Comparison of ENCODE assay signal across 25 cellular contexts in the genomic region with DNA sequence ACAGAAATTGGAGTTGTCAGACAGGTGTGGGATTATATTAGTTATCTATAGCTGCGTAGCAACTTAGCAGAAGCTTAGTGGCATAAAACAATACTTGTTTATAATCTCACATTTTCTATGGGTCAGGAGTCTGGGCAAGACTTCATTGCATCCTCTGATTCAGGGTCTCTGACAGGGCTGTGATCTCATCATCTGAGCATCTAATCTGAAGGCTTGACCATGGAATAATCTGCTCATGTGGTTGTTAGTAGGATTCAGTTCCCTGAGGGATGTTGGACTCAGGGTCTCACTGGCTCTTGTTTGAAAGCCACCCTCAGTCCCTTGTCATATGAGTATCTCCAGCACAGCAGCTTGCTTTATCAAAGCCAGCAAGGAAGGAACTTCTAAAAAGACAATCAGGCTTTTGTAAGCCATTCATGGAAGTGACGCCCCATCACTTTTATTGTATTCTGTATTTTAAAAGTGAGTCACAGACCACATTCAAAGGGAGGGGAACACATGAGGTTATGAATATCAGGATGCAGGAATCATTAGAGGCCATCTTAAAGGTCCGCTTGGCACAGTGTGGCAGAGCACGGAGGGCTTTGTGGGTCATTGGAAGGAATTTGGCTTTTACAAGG. TPM values are rescaled to one million over a fixed set of nuclear protein-coding genes. Genes with fewer than 3 reads are reported as not detected.
DNase-seq lines count a peak whose midpoint lies in the region; ATAC-seq, FAIRE-seq and TF ChIP-seq lines count a peak whose summit lies in the region.
"Had no signal": no experiment of that assay in that cellular context is flagged by ENCODE, and none has a peak within 500 bp of the region (broad histone marks: within the 10 kb centered on the region; RNA-seq: fewer than 3 reads in every experiment).

No MANE protein-coding gene starts in this region.

- no peak for ATAC-seq in GM18873 (IDR thresholded peaks at IDR 0.05; ENCODE audit: low FRiP score, unreplicated experiment)
- ATAC-seq: activated CD4-positive, alpha-beta T cell treated with anti-CD3 and anti-CD28 coated beads for 36 hours; activated CD8-positive, alpha-beta memory T cell treated with anti-CD3 and anti-CD28 coated beads, Interleukin-2, amount 10 ng/mL, durations not matched to agents 7 days and 5 days; esophagus mucosa had no signal

- no peaks in the 10 kb centered on the region for H3K79me2 ChIP-seq in endothelial cell of umbilical vein (ENCODE audit: control insufficient read depth, insufficient read depth, low read length)

- no peak overlapping the region for H2BK12ac ChIP-seq in mesenchymal stem cell (ENCODE audit: low read length in 2 of 2)

- no peak overlapping the region for H3K23ac ChIP-seq in mesenchymal stem cell (ENCODE audit: low read length in 2 of 2)

- peak; percentile 43 for DNase-seq in Daoy (ENCODE audit: low read depth)
- peak; percentile 72 for DNase-seq in RPMI7951 (ENCODE audit: low read depth)
- peak; percentile 5 for DNase-seq in endothelial cell of umbilical vein (ENCODE audit: low read depth, low spot score)
- peak; percentile 1 for DNase-seq in mesenchymal stem cell
- DNase-seq in GM10248 (ENCODE audit: extremely low spot score), result no peak
- DNase-seq in activated CD8-positive, alpha-beta memory T cell treated with anti-CD3 and anti-CD28 coated beads for 24 hours, result no peak
- DNase-seq in thyroid gland, result no peak
- DNase-seq: activated CD4-positive, alpha-beta T cell treated with anti-CD3 and anti-CD28 coated beads for 36 hours; activated CD8-positive, alpha-beta memory T cell treated with anti-CD3 and anti-CD28 coated beads, Interleukin-2, amount 10 ng/mL, durations not matched to agents 7 days and 5 days; activated naive CD4-positive, alpha-beta T cell treated with anti-CD3 and anti-CD28 coated beads, Interleukin-2, amount 10 ng/mL, durations not matched to agents 7 days and 5 days; aorta; effector CD8-positive, alpha-beta T cell; left ventricle myocardium inferior; NCI-H1694 treated with DMSO at 0.1 percent for 48 hours; posterior cingulate gyrus; SW 1271 had no signal

- H2AK5ac ChIP-seq in mesenchymal stem cell (ENCODE audit: low read length, severe bottlenecking), result no peak overlapping the region

- H3K4me3 ChIP-seq in endothelial cell of umbilical vein (replicated peaks in 1 of 3; ENCODE audit: insufficient read depth in 1 of 3, low read depth in 1 of 3, low read length in 3 of 3), result no peak overlapping the region
- no peak overlapping the region for H3K4me3 ChIP-seq in mesenchymal stem cell (ENCODE audit: insufficient read depth in 1 of 2, low read depth in 1 of 2, low read length in 2 of 2)
- no peak overlapping the region for H3K4me3 ChIP-seq in thyroid gland (replicated peaks in 1 of 3)
- H3K4me3 ChIP-seq: HAP-1, left ventricle myocardium inferior had no signal

- H3K79me1 ChIP-seq in mesenchymal stem cell (replicated peaks; ENCODE audit: low read length, poor library complexity, severe bottlenecking), result no peaks in the 10 kb centered on the region

- H2AFZ ChIP-seq in endothelial cell of umbilical vein (ENCODE audit: low read depth, low read length) (no peak overlapping the region), mesenchymal stem cell (ENCODE audit: low read depth, low read length) (no peak overlapping the region)

- no peak overlapping the region for H3K27ac ChIP-seq in endothelial cell of umbilical vein (ENCODE audit: insufficient read depth, low read depth, low read length)
- no peak overlapping the region for H3K27ac ChIP-seq in mesenchymal stem cell (ENCODE audit: low read length, poor library complexity, severe bottlenecking)
- no peak overlapping the region for H3K27ac ChIP-seq in thyroid gland
- H3K27ac ChIP-seq: C4-2B, left ventricle myocardium inferior had no signal

- peaks cover 3% of the 10 kb centered on the region for H3K4me1 ChIP-seq in endothelial cell of umbilical vein (ENCODE audit: control insufficient read depth, extremely low read depth, insufficient read depth, low read length)
- no peaks in the 10 kb centered on the region for H3K4me1 ChIP-seq in mesenchymal stem cell (ENCODE audit: control insufficient read depth, insufficient read depth, low read depth, low read length)
- no peaks in the 10 kb centered on the region for H3K4me1 ChIP-seq in thyroid gland
- H3K4me1 ChIP-seq: HAP-1, left ventricle myocardium inferior had no signal

- no TSS peak for BruUV-seq in endothelial cell of umbilical vein (replicated peaks; lab: Mats Ljungman, UMichigan)

- TF ChIP-seq POLR2A in endothelial cell of umbilical vein (IDR thresholded peaks at IDR 0.05; ENCODE audit: low read depth, low read length) (no peak), thyroid gland (IDR thresholded peaks at IDR 0.05) (no peak)

- FAIRE-seq in endothelial cell of umbilical vein (lab: Jason Lieb, UNC), result no peak
- FAIRE-seq: D721Med had no signal

- H4K8ac ChIP-seq in mesenchymal stem cell (ENCODE audit: low read length), result no peak overlapping the region

- no peaks in the 10 kb centered on the region for H3K9me1 ChIP-seq in endothelial cell of umbilical vein (replicated peaks; ENCODE audit: control insufficient read depth, extremely low read depth, insufficient read depth, low read length)

- no peak for TF ChIP-seq CTCF in endothelial cell of umbilical vein (IDR thresholded peaks at IDR 0.05; ENCODE audit: extremely low read depth in 1 of 2, insufficient read depth in 1 of 2, low read depth in 1 of 2, low read length in 2 of 2)
- no peak for TF ChIP-seq CTCF in GM10248 (IDR thresholded peaks at IDR 0.05; ENCODE audit: control extremely low read depth, extremely low read depth, low read depth, missing control alignments)
- no peak for TF ChIP-seq CTCF in thyroid gland (IDR thresholded peaks at IDR 0.05)

- POLR2A ChIA-PET in endothelial cell of umbilical vein (lab: Charles Lee), result no interaction called here
- POLR2A ChIA-PET in GM10248 (lab: Yijun Ruan, JAX), result no interaction called here

- no peak overlapping the region for H3K4me2 ChIP-seq in endothelial cell of umbilical vein (ENCODE audit: insufficient read depth, low read length)
- H3K4me2 ChIP-seq in mesenchymal stem cell (ENCODE audit: low read length, poor library complexity, severe bottlenecking), result no peak overlapping the region

- no peak overlapping the region for H3K4ac ChIP-seq in mesenchymal stem cell (ENCODE audit: low read depth in 1 of 2, low read length in 2 of 2)

- H2BK120ac ChIP-seq in mesenchymal stem cell (ENCODE audit: low read depth, low read length), result no peak overlapping the region

- no peak overlapping the region for H2BK5ac ChIP-seq in mesenchymal stem cell (ENCODE audit: low read depth, low read length, poor library complexity, severe bottlenecking)

- H2BK15ac ChIP-seq in mesenchymal stem cell (ENCODE audit: low read depth, poor library complexity, severe bottlenecking), result no peak overlapping the region

- H3K14ac ChIP-seq in mesenchymal stem cell (ENCODE audit: low read length in 2 of 2), result no peak overlapping the region

- H4K91ac ChIP-seq in mesenchymal stem cell (ENCODE audit: low read length), result no peak overlapping the region

- no peak overlapping the region for H3K18ac ChIP-seq in mesenchymal stem cell (ENCODE audit: low read depth in 1 of 2, low read length in 2 of 2)

- H3K36me3 ChIP-seq in endothelial cell of umbilical vein (ENCODE audit: control insufficient read depth in 2 of 2, extremely low read depth in 1 of 2, insufficient read depth in 2 of 2, low read length in 2 of 2) (no peaks in the 10 kb centered on the region), mesenchymal stem cell (ENCODE audit: control insufficient read depth in 1 of 2, insufficient read depth in 2 of 2, low read depth in 1 of 2, low read length in 2 of 2) (no peaks in the 10 kb centered on the region), thyroid gland (no peaks in the 10 kb centered on the region)
- H3K36me3 ChIP-seq: HAP-1, left ventricle myocardium inferior had no signal

- intact Hi-C loops in endothelial cell of umbilical vein (cut with micrococcal nuclease) (no loop called here), thyroid gland (cut with DNase I) (no loop called here)

- H3K27me3 ChIP-seq in endothelial cell of umbilical vein (ENCODE audit: control insufficient read depth in 2 of 2, insufficient read depth in 2 of 2, low read length in 2 of 2) (no peaks in the 10 kb centered on the region), mesenchymal stem cell (ENCODE audit: control insufficient read depth in 1 of 2, insufficient read depth in 1 of 2, low read length in 2 of 2) (no peaks in the 10 kb centered on the region), thyroid gland (no peaks in the 10 kb centered on the region)

- CTCF ChIA-PET in endothelial cell of umbilical vein (lab: Charles Lee) (no interaction called here), GM10248 (lab: Yijun Ruan, JAX) (no interaction called here)

- no peaks in the 10 kb centered on the region for H3K9me3 ChIP-seq in endothelial cell of umbilical vein (replicated peaks; ENCODE audit: control insufficient read depth, insufficient read depth, low read length)
- no peaks in the 10 kb centered on the region for H3K9me3 ChIP-seq in mesenchymal stem cell (ENCODE audit: control insufficient read depth, low read length)
- H3K9me3 ChIP-seq in thyroid gland, result no peaks in the 10 kb centered on the region
- H3K9me3 ChIP-seq: HAP-1 had no signal

- H3K9ac ChIP-seq in endothelial cell of umbilical vein (replicated peaks; ENCODE audit: extremely low read depth, insufficient read depth, low read length), result no peak overlapping the region
- no peak overlapping the region for H3K9ac ChIP-seq in mesenchymal stem cell (ENCODE audit: low read length)

- WGBS in mesenchymal stem cell, result 98% methylated on average over 4 of the region's 4 CpGs
- WGBS in thyroid gland, 2 donors, result 91 to 96% methylated on average over 4 of the region's 4 CpGs

- dilution Hi-C loops in endothelial cell of umbilical vein (cut with MboI; ENCODE audit: extremely low pct_ligation_motif_present, low sequenced_read_pairs), result no loop called here

- H4K20me1 ChIP-seq in endothelial cell of umbilical vein (replicated peaks; ENCODE audit: control insufficient read depth, extremely low read depth, insufficient read depth, low read length), result no peaks in the 10 kb centered on the region

TF ChIP-seq in endothelial cell of umbilical vein, 7 proteins besides CTCF, POLR2A, EP300 and RAD21 (continues in another document):
- peak; percentile 58 for TF ChIP-seq GATA2 (IDR thresholded peaks at IDR 0.05; ENCODE audit: insufficient read depth, insufficient read length, low read depth, low read length)

RNA-seq across cellular contexts. Expression of a gene that starts 37.2 kb away (rescaled TPM):
- total RNA-seq in Daoy (2014; rRNA removed; shearing (Covaris generic)), result not detected in 2 replicates
- total RNA-seq in RPMI7951 (2014; rRNA removed; shearing (Covaris generic)), result 0.10 and 0.36 TPM in 2 replicates
- total RNA-seq in endothelial cell of umbilical vein (not detected in 2 replicates), thyroid gland (not detected)
- not detected in 2 replicates for polyA plus RNA-seq in endothelial cell of umbilical vein
- polyA plus RNA-seq in endothelial cell of umbilical vein (2011; cell fraction: cytosol; rRNA removed), result not detected in 2 replicates
- not detected in 2 replicates for polyA plus RNA-seq in endothelial cell of umbilical vein (2011; cell fraction: nucleus; rRNA removed)
- not detected in 2 replicates for polyA plus RNA-seq in endothelial cell of umbilical vein (2012)
- polyA minus RNA-seq in endothelial cell of umbilical vein, result not detected in 2 replicates
- polyA minus RNA-seq in endothelial cell of umbilical vein (2011; cell fraction: cytosol; rRNA and poly(A)+ RNA removed), result not detected
- not detected in 2 replicates for polyA minus RNA-seq in endothelial cell of umbilical vein (2011; cell fraction: nucleus; rRNA and poly(A)+ RNA removed)
- not detected for polyA plus RNA-seq in mesenchymal stem cell (2013, experiment 1 of 2)
- polyA plus RNA-seq in mesenchymal stem cell (2013, experiment 2 of 2), result 0.05 TPM
- total RNA-seq: activated CD4-positive, alpha-beta T cell treated with anti-CD3 and anti-CD28 coated beads for 36 hours; activated CD8-positive, alpha-beta memory T cell treated with anti-CD3 and anti-CD28 coated beads, Interleukin-2, amount 10 ng/mL, durations not matched to agents 7 days and 5 days; aorta; cerebellum; esophagus mucosa; G401; left ventricle myocardium inferior had no signal
- polyA plus RNA-seq: aorta, neural cell, urinary bladder had no signal

Comparison
In these comparisons a context has a peak if more than half of its experiments do, and no peak if none do; other contexts are left out.
1. DNase-seq: peak in Daoy (single experiment), RPMI7951 (single experiment), endothelial cell of umbilical vein (single experiment) and mesenchymal stem cell (single experiment); none in GM10248 (single experiment), activated CD8-positive, alpha-beta memory T cell treated with anti-CD3 and anti-CD28 coated beads for 24 hours (single experiment) and thyroid gland (0 of 2).